Comparison of ENCODE assay signal across 1 cellular context in the genomic region with DNA sequence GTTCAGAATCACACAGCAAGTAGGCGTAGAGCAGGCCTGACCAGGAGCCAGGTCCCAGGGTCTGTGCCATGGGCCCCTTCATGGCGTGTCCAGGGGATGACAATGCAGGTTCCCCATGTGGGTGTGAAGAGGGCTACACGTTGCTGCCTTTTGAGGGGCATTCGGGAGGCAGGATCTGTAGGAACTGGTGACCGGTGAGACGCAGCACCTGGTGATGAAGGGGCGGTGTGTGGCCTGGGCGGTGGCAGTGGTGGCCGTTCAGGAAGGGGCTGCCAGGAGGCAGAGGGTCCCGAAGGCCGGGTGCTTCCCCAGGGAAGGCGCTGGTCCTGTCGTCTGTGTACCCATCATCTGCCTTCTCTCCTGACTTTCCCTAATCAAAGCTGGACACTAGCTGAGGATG.
TF ChIP-seq lines count a peak whose summit lies in the region.

No MANE protein-coding gene starts in this region.

TF ChIP-seq in HepG2, 621 proteins besides CTCF, POLR2A, EP300 and RAD21:
- TF ChIP-seq AGO2 (optimal IDR thresholded peaks at IDR 0.05; ENCODE audit: low read depth, low read length) (peak; percentile 5), ZMAT3 (CRISPR knock-in tag; conservative IDR thresholded peaks at IDR 0.05) (no peak)
- TF ChIP-seq, protein P1, sequence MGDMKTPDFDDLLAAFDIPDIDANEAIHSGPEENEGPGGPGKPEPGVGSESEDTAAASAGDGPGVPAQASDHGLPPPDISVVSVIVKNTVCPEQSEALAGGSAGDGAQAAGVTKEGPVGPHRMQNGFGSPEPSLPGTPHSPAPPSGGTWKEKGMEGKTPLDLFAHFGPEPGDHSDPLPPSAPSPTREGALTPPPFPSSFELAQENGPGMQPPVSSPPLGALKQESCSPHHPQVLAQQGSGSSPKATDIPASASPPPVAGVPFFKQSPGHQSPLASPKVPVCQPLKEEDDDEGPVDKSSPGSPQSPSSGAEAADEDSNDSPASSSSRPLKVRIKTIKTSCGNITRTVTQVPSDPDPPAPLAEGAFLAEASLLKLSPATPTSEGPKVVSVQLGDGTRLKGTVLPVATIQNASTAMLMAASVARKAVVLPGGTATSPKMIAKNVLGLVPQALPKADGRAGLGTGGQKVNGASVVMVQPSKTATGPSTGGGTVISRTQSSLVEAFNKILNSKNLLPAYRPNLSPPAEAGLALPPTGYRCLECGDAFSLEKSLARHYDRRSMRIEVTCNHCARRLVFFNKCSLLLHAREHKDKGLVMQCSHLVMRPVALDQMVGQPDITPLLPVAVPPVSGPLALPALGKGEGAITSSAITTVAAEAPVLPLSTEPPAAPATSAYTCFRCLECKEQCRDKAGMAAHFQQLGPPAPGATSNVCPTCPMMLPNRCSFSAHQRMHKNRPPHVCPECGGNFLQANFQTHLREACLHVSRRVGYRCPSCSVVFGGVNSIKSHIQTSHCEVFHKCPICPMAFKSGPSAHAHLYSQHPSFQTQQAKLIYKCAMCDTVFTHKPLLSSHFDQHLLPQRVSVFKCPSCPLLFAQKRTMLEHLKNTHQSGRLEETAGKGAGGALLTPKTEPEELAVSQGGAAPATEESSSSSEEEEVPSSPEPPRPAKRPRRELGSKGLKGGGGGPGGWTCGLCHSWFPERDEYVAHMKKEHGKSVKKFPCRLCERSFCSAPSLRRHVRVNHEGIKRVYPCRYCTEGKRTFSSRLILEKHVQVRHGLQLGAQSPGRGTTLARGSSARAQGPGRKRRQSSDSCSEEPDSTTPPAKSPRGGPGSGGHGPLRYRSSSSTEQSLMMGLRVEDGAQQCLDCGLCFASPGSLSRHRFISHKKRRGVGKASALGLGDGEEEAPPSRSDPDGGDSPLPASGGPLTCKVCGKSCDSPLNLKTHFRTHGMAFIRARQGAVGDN (CRISPR knock-in tag; IDR thresholded peaks at IDR 0.05): no peak
